ENCODE assay signal across 8 cellular contexts in the genomic region with DNA sequence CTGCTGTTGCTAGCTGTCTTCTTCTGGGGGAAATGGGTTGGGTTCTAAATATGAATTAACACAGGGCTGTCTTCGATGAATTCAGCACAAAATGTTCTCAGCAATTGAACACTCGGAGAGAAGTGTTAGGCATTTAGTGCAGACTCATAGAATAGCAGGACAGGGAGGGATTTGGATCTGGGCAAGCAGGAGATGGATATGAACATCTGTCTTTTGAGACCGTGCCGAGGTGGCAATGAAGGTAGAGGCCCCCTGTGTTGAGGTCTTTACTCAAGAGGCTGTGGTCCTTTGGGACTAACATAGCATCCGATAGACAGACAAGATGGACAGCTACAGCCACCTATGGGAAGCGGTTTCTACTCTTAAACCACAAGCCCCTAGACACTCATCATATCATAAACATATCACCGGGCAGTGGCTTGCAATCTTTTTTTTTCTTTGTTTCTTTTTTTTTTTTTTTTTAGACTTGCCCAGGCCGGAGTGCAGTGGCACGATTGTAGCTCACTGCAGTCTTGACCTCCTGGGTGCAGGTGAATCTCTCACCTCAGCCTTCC. TPM values are rescaled to one million over a fixed set of nuclear protein-coding genes. Genes with fewer than 3 reads are reported as not detected.
A peak's percentile ranks its signal among the peaks of the same experiment; 100 is the strongest.
DNase-seq lines count a peak whose midpoint lies in the region; ATAC-seq and FAIRE-seq lines count a peak whose summit lies in the region.

No MANE protein-coding gene starts in this region.

- 52 to 65% (median 58%) methylated on average over 9 of the region's 9 CpGs for WGBS in small intestine, 3 donors

- H3K4me1 Mint-ChIP-seq in dendritic cell treated with granulocyte-macrophage colony-stimulating factor and Interleukin-4, amounts not matched to agents 40 ng/mL and 50 ng/mL, for 4 days (ENCODE audit: low read depth): peaks cover 91% of the 10 kb centered on the region

- H3K9me3 Mint-ChIP-seq in dendritic cell treated with granulocyte-macrophage colony-stimulating factor and Interleukin-4, amounts not matched to agents 40 ng/mL and 50 ng/mL, for 4 days: peaks cover 9% of the 10 kb centered on the region

- DNase-seq in small intestine (peak; percentile 13), NCI-H2081 treated with DMSO at 0.1 percent for 48 hours (lab: John Stamatoyannopoulos, UW) (no peak), activated gamma-delta T cell treated with Interleukin-2 at 50 U/mL for 16 hours (no peak), SW480 (ENCODE audit: low spot score) (no peak), DMS153 treated with DMSO at 0.1 percent for 48 hours (lab: John Stamatoyannopoulos, UW; ENCODE audit: unreplicated experiment) (no peak)

- peaks cover 6 to 20% of the 10 kb centered on the region in 2 donors for H3K4me1 ChIP-seq in small intestine (ENCODE audit: control insufficient read depth in 2 of 2, insufficient read depth in 1 of 2, low read depth in 1 of 2, low read length in 1 of 2)

- H3K27me3 Mint-ChIP-seq in dendritic cell treated with granulocyte-macrophage colony-stimulating factor and Interleukin-4, amounts not matched to agents 40 ng/mL and 50 ng/mL, for 4 days: no peaks in the 10 kb centered on the region

- no peak overlapping the region for H3K27ac ChIP-seq in small intestine (ENCODE audit: low read depth in 1 of 2, low read length in 1 of 2)

- no peaks in the 10 kb centered on the region for H3K9me3 ChIP-seq in small intestine (ENCODE audit: control insufficient read depth, low read depth)

- peaks cover 64% of the 10 kb centered on the region for H3K36me3 Mint-ChIP-seq in dendritic cell treated with granulocyte-macrophage colony-stimulating factor and Interleukin-4, amounts not matched to agents 40 ng/mL and 50 ng/mL, for 4 days (ENCODE audit: low read depth)

- FAIRE-seq in small intestine (lab: Jason Lieb, UNC): no peak

- no peaks in the 10 kb centered on the region for H3K27me3 ChIP-seq in small intestine (ENCODE audit: control insufficient read depth in 2 of 2, insufficient read depth in 2 of 2, low read length in 2 of 2)

- H3K27ac Mint-ChIP-seq in dendritic cell treated with granulocyte-macrophage colony-stimulating factor and Interleukin-4, amounts not matched to agents 40 ng/mL and 50 ng/mL, for 4 days: peak overlapping the region; percentile 83

- ATAC-seq in GM18868 (IDR thresholded peaks at IDR 0.05; ENCODE audit: unreplicated experiment) (peak; percentile 31), HG03460 (IDR thresholded peaks at IDR 0.05; ENCODE audit: unreplicated experiment) (peak; percentile 38)

- H3K36me3 ChIP-seq in small intestine (ENCODE audit: control insufficient read depth in 2 of 2, insufficient read depth in 2 of 2, low read length in 2 of 2): no peaks in the 10 kb centered on the region

- H3K4me3 ChIP-seq in small intestine (ENCODE audit: low read depth in 1 of 2, low read length in 2 of 2): no peak overlapping the region

- no peak overlapping the region for H3K4me3 Mint-ChIP-seq in dendritic cell treated with granulocyte-macrophage colony-stimulating factor and Interleukin-4, amounts not matched to agents 40 ng/mL and 50 ng/mL, for 4 days

- intact Hi-C loops in dendritic cell treated with granulocyte-macrophage colony-stimulating factor and Interleukin-4, amounts not matched to agents 40 ng/mL and 50 ng/mL, for 4 days (cut with micrococcal nuclease): no loop called here

RNA-seq across cellular contexts. Expression of gene CD99, which starts 6.7 kb away (rescaled TPM):
- polyA plus RNA-seq in small intestine: 100 to 1,000 TPM; 101 to 307 (median 174) TPM

RNA-seq across cellular contexts. Expression of gene XG, which starts 54.0 kb away (rescaled TPM):
- under 1 TPM in 1 of 3 donors, not detected in 2; 0.13 TPM for polyA plus RNA-seq in small intestine
